ENCODE assay signal across 11 cellular contexts in genomic region chr7:12222889-12223579, GRCh38. TPM values are rescaled to one million over a fixed set of nuclear protein-coding genes. Genes with fewer than 3 reads are reported as not detected.
A peak's percentile ranks its signal among the peaks of the same experiment; 100 is the strongest.
DNase-seq lines count a peak whose midpoint lies in the region; ATAC-seq, FAIRE-seq and TF ChIP-seq lines count a peak whose summit lies in the region.
"Had no signal": no experiment of that assay in that cellular context is flagged by ENCODE, and none has a peak within 500 bp of the region (broad histone marks: within the 10 kb centered on the region; RNA-seq: fewer than 3 reads in every experiment).

No MANE protein-coding gene starts in this region.

- DNase-seq in H54 (ENCODE audit: insufficient read length, low spot score) (no peak), KBM-7 (peak; percentile 75), immature natural killer cell (peak in 2 of 3 donors; percentile 7 to 9), iPS-NIHi11 (ENCODE audit: low spot score) (no peak), caudate nucleus (lab: John Stamatoyannopoulos, UW) (no peak), NCI-H774 (lab: John Stamatoyannopoulos, UW) (no peak), D721Med (ENCODE audit: insufficient read length, low spot score) (no peak)
- DNase-seq: activated naive CD4-positive, alpha-beta T cell treated with anti-CD3 and anti-CD28 coated beads, Interleukin-2, amount 50 U/mL, for 16 hours had no signal

- peaks cover 0 to 1% (median 0%) of the 10 kb centered on the region in 3 donors for H3K27me3 Mint-ChIP-seq in immature natural killer cell (ENCODE audit: low read depth in 3 of 3)

- peaks cover 46 to 50% (median 46%) of the 10 kb centered on the region in 3 donors for H3K36me3 Mint-ChIP-seq in immature natural killer cell

- in situ Hi-C loops in KBM-7 (cut with MboI; ENCODE audit: low pct_unique_long_range_greater_than_20kb, low sequenced_read_pairs), result no loop called here

- no peak overlapping the region for H3K27ac ChIP-seq in caudate nucleus (ENCODE audit: low read depth, low read length)

- peak; percentile 33 for FAIRE-seq in H54 (lab: Jason Lieb, UNC)
- no peak for FAIRE-seq in D721Med (lab: Jason Lieb, UNC)
- FAIRE-seq: H1 had no signal

- TF ChIP-seq CTCF in D721Med (IDR thresholded peaks at IDR 0.05; ENCODE audit: insufficient read depth, missing control alignments), result no peak

- no peak for TF ChIP-seq POLR2A in H54 (IDR thresholded peaks at IDR 0.05; ENCODE audit: low read depth, low read length)

- H3K4me1 Mint-ChIP-seq in immature natural killer cell, result peaks cover 39 to 61% of the 10 kb centered on the region in 2 donors

- ATAC-seq in GM18873 (IDR thresholded peaks at IDR 0.05; ENCODE audit: low FRiP score, unreplicated experiment), result peak; percentile 76
- ATAC-seq: Panc1 had no signal

- H3K27ac Mint-ChIP-seq in immature natural killer cell, result peak overlapping the region in 5 of 6 donors; percentile 60 to 83 (median 76)

- H3K9me3 Mint-ChIP-seq in immature natural killer cell, result no peaks in the 10 kb centered on the region

- H3K4me3 Mint-ChIP-seq in immature natural killer cell, result peak overlapping the region; percentile 21 to 65 (median 50)

RNA-seq across cellular contexts. Expression of gene TMEM106B, which starts 11.9 kb away (rescaled TPM):
- polyA plus RNA-seq in immature natural killer cell, result 10 to 100 TPM; 17.9 to 30.4 (median 21.0) TPM

Comparison
In these comparisons a context has a peak if more than half of its experiments do, and no peak if none do; other contexts are left out.
1. DNase-seq: peak in KBM-7 (single experiment) and immature natural killer cell (2 of 3); none in H54 (single experiment), iPS-NIHi11 (single experiment), caudate nucleus (0 of 61), NCI-H774 (single experiment) and D721Med (single experiment).